Comparison of ENCODE assay signal across 16 cellular contexts in the genomic region with DNA sequence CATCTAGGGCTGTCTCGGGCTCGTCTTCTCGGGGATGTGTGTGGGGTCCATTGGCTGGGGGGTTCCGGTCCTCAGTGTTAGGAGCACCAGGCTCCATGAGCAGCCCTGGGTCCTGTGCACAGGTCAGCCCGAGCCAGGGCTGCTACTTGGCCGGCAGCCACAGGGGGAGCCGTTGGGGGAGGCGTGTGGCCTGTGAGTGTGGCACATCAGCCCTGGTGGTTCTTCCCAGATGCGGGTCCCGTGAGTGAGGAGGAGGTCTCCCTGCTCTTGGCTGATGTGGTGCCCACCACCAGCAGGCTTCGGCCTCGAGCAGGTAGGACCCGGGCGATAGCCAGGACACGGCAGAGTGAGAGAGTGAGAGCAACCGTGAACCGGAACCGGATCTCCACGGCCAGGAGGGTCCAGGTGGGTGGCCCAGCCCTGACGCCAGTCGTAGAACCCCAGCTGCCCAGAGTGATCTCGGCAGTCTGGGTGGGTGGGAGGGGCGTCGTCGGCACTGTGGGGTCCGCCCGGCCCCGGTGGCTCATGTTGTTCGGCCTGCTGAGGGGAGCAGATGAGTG. TPM values are rescaled to one million over a fixed set of nuclear protein-coding genes. Genes with fewer than 3 reads are reported as not detected.
DNase-seq lines count a peak whose midpoint lies in the region; ATAC-seq and TF ChIP-seq lines count a peak whose summit lies in the region.
"Had no signal": no experiment of that assay in that cellular context is flagged by ENCODE, and none has a peak within 500 bp of the region (broad histone marks: within the 10 kb centered on the region; RNA-seq: fewer than 3 reads in every experiment).

No MANE protein-coding gene starts in this region.

- 89 to 92% methylated on average over 21 to 29 of the region's 29 CpGs for WGBS in GM23248 (ENCODE audit: low coverage in 1 of 2, low lambda C conversion rate in 2 of 2, missing lambda C conversion rate in 2 of 2), 2 experiments

- H3K9me3 ChIP-seq in right atrium auricular region (no peaks in the 10 kb centered on the region), GM23248 (ENCODE audit: low read depth) (no peaks in the 10 kb centered on the region)
- H3K9me3 ChIP-seq: esophagus squamous epithelium had no signal

- H3K36me3 ChIP-seq in right atrium auricular region (peaks cover 95% of the 10 kb centered on the region), GM23248 (ENCODE audit: low read depth) (no peaks in the 10 kb centered on the region; the same call in 1 of the 2 replicates)

- H3K36me3 Mint-ChIP-seq in effector memory CD8-positive, alpha-beta T cell (ENCODE audit: insufficient read depth): peaks cover 85% of the 10 kb centered on the region
- H3K36me3 Mint-ChIP-seq in stimulated activated effector memory CD8-positive, alpha-beta T cell treated with anti-CD3 and anti-CD28 coated beads, Interleukin-12 subunit alpha, Interleukin-12 subunit beta, amount 100 ng/mL, for 72 hours: peaks cover 95% of the 10 kb centered on the region

- H3K27ac ChIP-seq in right atrium auricular region: no peak overlapping the region
- no peak overlapping the region for H3K27ac ChIP-seq in GM23248
- H3K27ac ChIP-seq: esophagus squamous epithelium had no signal

- no peaks in the 10 kb centered on the region for H3K4me1 ChIP-seq in right atrium auricular region
- H3K4me1 ChIP-seq in GM23248 (ENCODE audit: insufficient read depth): no peaks in the 10 kb centered on the region
- H3K4me1 ChIP-seq: esophagus squamous epithelium had no signal

- H3K4me2 ChIP-seq in GM23248 (ENCODE audit: unreplicated experiment): no peak overlapping the region

- no peak for TF ChIP-seq CTCF in right atrium auricular region (IDR thresholded peaks at IDR 0.05)

- H3K27me3 ChIP-seq in right atrium auricular region (no peaks in the 10 kb centered on the region), GM23248 (replicated peaks; ENCODE audit: insufficient read depth) (no peaks in the 10 kb centered on the region)
- H3K27me3 ChIP-seq: esophagus squamous epithelium had no signal

- no peak for DNase-seq in left ventricle myocardium superior
- DNase-seq in right atrium auricular region (ENCODE audit: low spot score): no peak
- peak; percentile 14 for DNase-seq in NCI-H69 (lab: John Stamatoyannopoulos, UW)
- DNase-seq in effector memory CD8-positive, alpha-beta T cell: no peak
- no peak for DNase-seq in stimulated activated effector memory CD8-positive, alpha-beta T cell treated with anti-CD3 and anti-CD28 coated beads, Interleukin-12 subunit alpha, Interleukin-12 subunit beta, amount 100 ng/mL, for 72 hours (ENCODE audit: low spot score in 2 of 2)
- no peak for DNase-seq in retina
- no peak for DNase-seq in stimulated activated CD4-positive, alpha-beta T cell treated with anti-CD3 and anti-CD28 coated beads, Interleukin-4, amount 100 ng/mL, for 1 hour
- no peak for DNase-seq in GM23248
- DNase-seq: activated CD4-positive, alpha-beta T cell treated with anti-CD3 and anti-CD28 coated beads for 4 hours; activated naive CD4-positive, alpha-beta T cell treated with Interleukin-2 at 50 U/mL for 16 hours; caudate nucleus; esophagus squamous epithelium had no signal

- peak overlapping the region; percentile 56 to 84 for H3K27ac Mint-ChIP-seq in effector memory CD8-positive, alpha-beta T cell
- H3K27ac Mint-ChIP-seq in stimulated activated effector memory CD8-positive, alpha-beta T cell treated with anti-CD3 and anti-CD28 coated beads, Interleukin-12 subunit alpha, Interleukin-12 subunit beta, amount 100 ng/mL, for 72 hours: peak overlapping the region; percentile 83
- H3K27ac Mint-ChIP-seq: stimulated activated memory B cell treated with anti-CD40 and anti-IgM and Interleukin-4, amounts not matched to agents 10 μg/mL and 1 μg/mL and 100 μg/mL, for 72 hours had no signal

- no peaks in the 10 kb centered on the region for H3K27me3 Mint-ChIP-seq in effector memory CD8-positive, alpha-beta T cell
- H3K27me3 Mint-ChIP-seq: stimulated activated memory B cell treated with anti-CD40 and anti-IgM and Interleukin-4, amounts not matched to agents 10 μg/mL and 1 μg/mL and 100 μg/mL, for 72 hours had no signal

- no peaks in the 10 kb centered on the region for H3K9me3 Mint-ChIP-seq in effector memory CD8-positive, alpha-beta T cell
- no peaks in the 10 kb centered on the region for H3K9me3 Mint-ChIP-seq in stimulated activated effector memory CD8-positive, alpha-beta T cell treated with anti-CD3 and anti-CD28 coated beads, Interleukin-12 subunit alpha, Interleukin-12 subunit beta, amount 100 ng/mL, for 72 hours
- H3K9me3 Mint-ChIP-seq: stimulated activated memory B cell treated with anti-CD40 and anti-IgM and Interleukin-4, amounts not matched to agents 10 μg/mL and 1 μg/mL and 100 μg/mL, for 72 hours had no signal

- no peak overlapping the region for H2AFZ ChIP-seq in GM23248

- intact Hi-C loops in left ventricle myocardium superior (cut with micrococcal nuclease): no loop called here

- peak overlapping the region in 1 of 2 donors; percentile 40 for H3K4me3 Mint-ChIP-seq in effector memory CD8-positive, alpha-beta T cell
- no peak overlapping the region for H3K4me3 Mint-ChIP-seq in stimulated activated effector memory CD8-positive, alpha-beta T cell treated with anti-CD3 and anti-CD28 coated beads, Interleukin-12 subunit alpha, Interleukin-12 subunit beta, amount 100 ng/mL, for 72 hours
- H3K4me3 Mint-ChIP-seq: stimulated activated memory B cell treated with anti-CD40 and anti-IgM and Interleukin-4, amounts not matched to agents 10 μg/mL and 1 μg/mL and 100 μg/mL, for 72 hours had no signal

- no peak overlapping the region for H3K4me3 ChIP-seq in right atrium auricular region
- H3K4me3 ChIP-seq in GM23248: no peak overlapping the region
- H3K4me3 ChIP-seq: esophagus squamous epithelium had no signal

- H3K79me2 ChIP-seq in GM23248 (ENCODE audit: insufficient read depth): peaks cover 61% of the 10 kb centered on the region

- no peaks in the 10 kb centered on the region for H4K20me1 ChIP-seq in GM23248 (ENCODE audit: insufficient read depth)

- in situ Hi-C loops in GM23248 (cut with MboI): no loop called here

- no peaks in the 10 kb centered on the region for H3F3A ChIP-seq in GM23248 (ENCODE audit: insufficient read depth)

- peaks cover 6 to 9% of the 10 kb centered on the region in 2 donors for H3K4me1 Mint-ChIP-seq in effector memory CD8-positive, alpha-beta T cell (ENCODE audit: low read depth in 2 of 2)
- H3K4me1 Mint-ChIP-seq in stimulated activated effector memory CD8-positive, alpha-beta T cell treated with anti-CD3 and anti-CD28 coated beads, Interleukin-12 subunit alpha, Interleukin-12 subunit beta, amount 100 ng/mL, for 72 hours: peaks cover 28% of the 10 kb centered on the region
- H3K4me1 Mint-ChIP-seq: stimulated activated memory B cell treated with anti-CD40 and anti-IgM and Interleukin-4, amounts not matched to agents 10 μg/mL and 1 μg/mL and 100 μg/mL, for 72 hours had no signal

- H3K9me2 ChIP-seq in GM23248 (ENCODE audit: insufficient read depth): no peaks in the 10 kb centered on the region

- no peak overlapping the region for H3K9ac ChIP-seq in GM23248

- ATAC-seq in left ventricle myocardium superior: peak; percentile 9
- ATAC-seq in effector memory CD8-positive, alpha-beta T cell (replicated peaks): no peak
- peak; percentile 40 for ATAC-seq in stimulated activated effector memory CD8-positive, alpha-beta T cell treated with anti-CD3 and anti-CD28 coated beads, Interleukin-12 subunit alpha, Interleukin-12 subunit beta, amount 100 ng/mL, for 72 hours
- ATAC-seq: stimulated activated memory B cell treated with anti-CD40 and anti-IgM and Interleukin-4, amounts not matched to agents 10 μg/mL and 1 μg/mL and 100 μg/mL, for 72 hours had no signal

RNA-seq across cellular contexts. Expression of a gene that starts 18.5 kb away (rescaled TPM):
- 14.4 TPM for total RNA-seq in left ventricle myocardium superior
- total RNA-seq in right atrium auricular region: 10 to 100 TPM in 1 of 2 donors, 1 to 10 TPM in 1; 9.6 to 14.9 TPM
- 3.7 and 11.8 TPM in 2 replicates for total RNA-seq in GM23248 (2014; rRNA removed; shearing (Covaris generic))
- polyA plus RNA-seq in GM23248 (2016; fragmentation: Nextera tagmentation; extraction: Ambion mirVana): 4.7 and 5.1 TPM in 2 replicates
- total RNA-seq: M059J had no signal

RNA-seq across cellular contexts. Expression of a gene that starts 21.0 kb away (rescaled TPM):
- total RNA-seq in left ventricle myocardium superior: 18.5 TPM
- total RNA-seq in right atrium auricular region: 10 to 100 TPM; 12.4 to 14.2 TPM
- 27.7 and 30.5 TPM in 2 replicates for total RNA-seq in GM23248 (2014; rRNA removed; shearing (Covaris generic))
- polyA plus RNA-seq in GM23248 (2016; fragmentation: Nextera tagmentation; extraction: Ambion mirVana): 10.9 and 11.0 TPM in 2 replicates

RNA-seq across cellular contexts. Expression of a gene that starts 27.5 kb away (rescaled TPM):
- total RNA-seq in left ventricle myocardium superior (not detected), right atrium auricular region (not detected)
- total RNA-seq in GM23248 (2014; rRNA removed; shearing (Covaris generic)): not detected in 2 replicates
- polyA plus RNA-seq in GM23248 (2016; fragmentation: Nextera tagmentation; extraction: Ambion mirVana): not detected in 2 replicates
- total RNA-seq: esophagus squamous epithelium, G401, M059J had no signal

RNA-seq across cellular contexts. Expression of a gene that starts 29.7 kb away (rescaled TPM):
- not detected for total RNA-seq in left ventricle myocardium superior
- total RNA-seq in right atrium auricular region: not detected
- not detected in 2 replicates for total RNA-seq in GM23248 (2014; rRNA removed; shearing (Covaris generic))
- polyA plus RNA-seq in GM23248 (2016; fragmentation: Nextera tagmentation; extraction: Ambion mirVana): not detected in 2 replicates
- total RNA-seq: G401, M059J, posterior vena cava had no signal

RNA-seq across cellular contexts. Expression of a gene that starts 36.5 kb away (rescaled TPM):
- 4.6 TPM for total RNA-seq in left ventricle myocardium superior
- total RNA-seq in right atrium auricular region: 10 to 100 TPM in 1 of 2 donors, 1 to 10 TPM in 1; 8.5 to 13.0 TPM
- total RNA-seq in GM23248 (2014; rRNA removed; shearing (Covaris generic)): 18.8 and 19.3 TPM in 2 replicates
- 10.6 and 11.9 TPM in 2 replicates for polyA plus RNA-seq in GM23248 (2016; fragmentation: Nextera tagmentation; extraction: Ambion mirVana)
